ENCODE assay signal across 8 cellular contexts in the genomic region with DNA sequence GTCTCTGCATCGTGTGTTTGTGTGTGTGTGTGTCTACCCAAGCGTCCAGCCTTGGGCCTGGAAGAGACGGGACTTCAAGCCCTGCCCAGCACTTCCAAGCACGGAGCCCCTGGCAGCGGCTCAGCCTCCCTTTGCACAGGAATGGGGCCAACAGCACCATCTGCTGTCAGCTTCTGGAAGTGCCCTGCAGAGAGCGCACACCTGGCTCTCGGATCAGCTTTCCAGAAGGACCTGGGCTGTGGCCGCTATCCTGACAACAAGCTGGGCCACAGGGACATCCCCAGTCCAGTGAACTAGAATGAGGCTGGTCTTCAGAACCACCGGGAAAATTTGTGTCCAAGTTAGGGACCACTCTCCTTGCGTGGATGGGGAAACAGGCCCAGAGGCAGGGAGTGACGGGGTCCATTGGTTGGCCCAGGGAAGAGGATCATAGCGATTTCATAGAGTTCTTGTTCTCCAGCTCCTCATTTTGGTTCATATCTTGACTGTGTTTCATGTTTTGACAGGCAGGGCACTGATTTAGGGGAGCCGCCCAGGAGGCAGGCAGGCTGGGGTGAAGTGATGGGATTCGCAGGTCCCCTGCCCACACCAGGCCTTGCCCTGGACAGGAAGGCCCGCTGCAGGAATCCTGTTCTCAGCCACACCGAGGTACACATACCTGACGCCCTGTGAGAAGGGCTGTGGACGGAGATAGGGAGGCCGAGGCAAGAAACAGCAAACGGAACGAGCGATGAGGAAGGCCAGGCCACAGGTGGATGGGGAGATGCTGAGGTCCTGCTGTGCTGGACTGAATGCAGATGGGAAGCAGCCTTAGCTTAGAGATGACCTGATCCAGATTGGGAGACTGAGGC. TPM values are rescaled to one million over a fixed set of nuclear protein-coding genes. Genes with fewer than 3 reads are reported as not detected.
A peak's percentile ranks its signal among the peaks of the same experiment; 100 is the strongest.
DNase-seq lines count a peak whose midpoint lies in the region; ATAC-seq and TF ChIP-seq lines count a peak whose summit lies in the region.

No MANE protein-coding gene starts in this region.

- intact Hi-C loops in dorsolateral prefrontal cortex (cut with DNase I) (loop anchor here in 1 of 2 donors (2.0 kb wide), 1 partner anchor 224 kb away; no protein-coding TSS in a partner anchor), lower lobe of right lung (cut with DNase I) (no loop called here)

- H3K4me1 ChIP-seq in lower lobe of right lung = no peaks in the 10 kb centered on the region

- H3K36me3 ChIP-seq in lower lobe of right lung = no peaks in the 10 kb centered on the region

- POLR2A ChIA-PET in AG04450 (lab: Yijun Ruan, JAX) = no interaction called here

- H3K27me3 ChIP-seq in AG04450 (ENCODE audit: control insufficient read depth, insufficient read depth, low read length) (no peaks in the 10 kb centered on the region), dorsolateral prefrontal cortex (peaks cover 0 to 39% (median 16%) of the 10 kb centered on the region in 45 donors), lower lobe of right lung (ENCODE audit: low read depth) (peaks cover 37% of the 10 kb centered on the region)

- H3K27ac ChIP-seq in AG04450 (ENCODE audit: low read depth, low read length) = no peak overlapping the region
- H3K27ac ChIP-seq in dorsolateral prefrontal cortex = no peak overlapping the region
- H3K27ac ChIP-seq in lower lobe of right lung = no peak overlapping the region

- DNase-seq in AG04450 (ENCODE audit: low read depth, low spot score) (peak; percentile 36), GM20000 (ENCODE audit: low spot score) (peak; percentile 81), NCI-H446 treated with DMSO at 0.1 percent for 48 hours (lab: John Stamatoyannopoulos, UW) (peak; percentile 8), dorsolateral prefrontal cortex (peak; percentile 53 to 84 (median 74)), lower lobe of right lung (peak; percentile 79)
- peak; percentile 74 to 79 for DNase-seq in activated CD4-positive, alpha-beta T cell treated with anti-CD3 and anti-CD28 coated beads, Interleukin-2, amount 50 U/mL, for 48 hours
- peak; percentile 7 for DNase-seq in stimulated activated CD8-positive, alpha-beta memory T cell treated with anti-CD3 and anti-CD28 coated beads, Interleukin-12 subunit alpha, Interleukin-12 subunit beta, amount 100 ng/mL, for 24 hours (ENCODE audit: extremely low read depth)

- no peak overlapping the region for H3K4me3 ChIP-seq in AG04450 (ENCODE audit: low read depth, low read length)
- H3K4me3 ChIP-seq in dorsolateral prefrontal cortex = no peak overlapping the region
- no peak overlapping the region for H3K4me3 ChIP-seq in lower lobe of right lung

- CTCF ChIA-PET in AG04450 (lab: Charles Lee) = interaction anchor here (0.8 to 4.6 kb wide), 8 partner anchors 9 to 227 kb away, joined by 3 to 74 read pairs (median 4); no protein-coding TSS in a partner anchor

- TF ChIP-seq CTCF in AG04450 (IDR thresholded peaks at IDR 0.05; ENCODE audit: low read depth, low read length) (peak; percentile 96), GM20000 (IDR thresholded peaks at IDR 0.05; ENCODE audit: extremely low read depth, missing control alignments) (peak; percentile 75), dorsolateral prefrontal cortex (IDR thresholded peaks at IDR 0.05 in 54 of 56, conservative IDR thresholded peaks at IDR 0.05 in 2 of 56; ENCODE audit: low read depth in 1 of 56, partially characterized antibody in 56 of 56) (peak; percentile 48 to 97 (median 86)), lower lobe of right lung (IDR thresholded peaks at IDR 0.05) (peak; percentile 88)

- peak; percentile 86 to 88 for ATAC-seq in lower lobe of right lung
- ATAC-seq in GM21447 (IDR thresholded peaks at IDR 0.05; ENCODE audit: unreplicated experiment) = no peak

- H3K9me3 ChIP-seq in AG04450 (ENCODE audit: control insufficient read depth, insufficient read depth, low read length) = no peaks in the 10 kb centered on the region
- H3K9me3 ChIP-seq in lower lobe of right lung = no peaks in the 10 kb centered on the region

RNA-seq across cellular contexts. Expression of a gene that starts 38.4 kb away (rescaled TPM):
- not detected in 2 replicates for polyA plus RNA-seq in AG04450 (2011; rRNA removed)
- polyA minus RNA-seq in AG04450 (2011; rRNA and poly(A)+ RNA removed) = not detected in 2 replicates
- total RNA-seq in dorsolateral prefrontal cortex = not detected
- total RNA-seq in lower lobe of right lung = not detected

Comparison
In these comparisons a context has a peak if more than half of its experiments do, and no peak if none do; other contexts are left out.
1. DNase-seq: peak in every context shown above with its lines; median percentile 81 in GM20000; 79 in lower lobe of right lung; 76 in activated CD4-positive, alpha-beta T cell treated with anti-CD3 and anti-CD28 coated beads, Interleukin-2, amount 50 U/mL, for 48 hours; 74 in dorsolateral prefrontal cortex; 36 in AG04450; 8 in NCI-H446 treated with DMSO at 0.1 percent for 48 hours; 7 in stimulated activated CD8-positive, alpha-beta memory T cell treated with anti-CD3 and anti-CD28 coated beads, Interleukin-12 subunit alpha, Interleukin-12 subunit beta, amount 100 ng/mL, for 24 hours.